10 cellular contexts compared by ENCODE assay signal in the genomic region with DNA sequence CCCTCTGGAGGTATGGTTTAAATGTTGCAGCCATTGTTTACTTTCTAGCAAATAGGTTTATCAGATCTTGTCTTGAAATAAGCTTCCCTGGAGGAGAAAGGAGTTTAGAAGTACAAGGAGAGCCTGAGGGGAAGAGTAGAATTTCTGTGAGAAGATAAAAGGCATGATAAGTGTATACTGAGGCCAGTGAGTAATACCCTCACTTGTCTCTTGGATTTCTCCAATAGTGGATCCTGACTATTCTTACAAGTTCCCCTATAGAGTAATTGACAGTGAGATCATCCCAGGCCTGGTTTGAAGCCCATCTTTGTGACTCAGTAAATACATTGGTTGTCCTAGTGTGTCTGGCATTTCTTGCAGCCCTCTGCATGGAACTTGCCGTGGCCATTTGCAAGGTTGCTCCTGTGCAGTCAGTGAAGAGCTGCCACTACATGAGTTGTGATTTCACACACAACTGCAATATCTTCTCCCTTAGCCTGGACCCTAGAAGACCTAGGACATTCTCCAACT. TPM values are rescaled to one million over a fixed set of nuclear protein-coding genes. Genes with fewer than 3 reads are reported as not detected.
"Had no signal": no experiment of that assay in that cellular context is flagged by ENCODE, and none has a peak within 500 bp of the region (broad histone marks: within the 10 kb centered on the region; RNA-seq: fewer than 3 reads in every experiment).

No MANE protein-coding gene starts in this region.

- H3K27ac Mint-ChIP-seq: HFFc6, IgD-negative memory B cell had no signal

- H2AFZ ChIP-seq: GM23248 had no signal

- H3K36me3 ChIP-seq: HAP-1 had no signal

- H3K9me3 ChIP-seq: HAP-1 had no signal

- H3K36me3 Mint-ChIP-seq: IgD-negative memory B cell had no signal

- H3K4me3 Mint-ChIP-seq: HFFc6, IgD-negative memory B cell had no signal

- DNase-seq: GM23248, GOT3, H7, HFFc6 had no signal

- H3K9ac ChIP-seq: GM23248 had no signal

- H3K4me3 ChIP-seq: GM23248, HAP-1 had no signal

- H3K27ac ChIP-seq: GM23248, HL-60 had no signal

- ATAC-seq: HCT116, HepG2 had no signal

RNA-seq across cellular contexts. Expression of gene CHN2, which starts 41.6 kb away (rescaled TPM):
- total RNA-seq: HFFc6, HT1080 had no signal
